Comparison of ENCODE assay signal across 8 cellular contexts in genomic region chr22:21766933-21767462, GRCh38. TPM values are rescaled to one million over a fixed set of nuclear protein-coding genes. Genes with fewer than 3 reads are reported as not detected.
DNase-seq lines count a peak whose midpoint lies in the region; ATAC-seq, FAIRE-seq and TF ChIP-seq lines count a peak whose summit lies in the region.

No MANE protein-coding gene starts in this region.

- 89 to 92% methylated on average over 11 of the region's 11 CpGs for WGBS in pancreas, 2 donors
- 69 to 77% methylated on average over 11 of the region's 11 CpGs for WGBS in testis, 2 donors

- H3K27me3 ChIP-seq in pancreas (no peaks in the 10 kb centered on the region), testis (no peaks in the 10 kb centered on the region), colonic mucosa (no peaks in the 10 kb centered on the region)

- H3K4me1 ChIP-seq in pancreas = no peaks in the 10 kb centered on the region
- no peaks in the 10 kb centered on the region for H3K4me1 ChIP-seq in testis
- no peaks in the 10 kb centered on the region for H3K4me1 ChIP-seq in colonic mucosa

- H3K9me3 ChIP-seq in pancreas (no peaks in the 10 kb centered on the region), testis (no peaks in the 10 kb centered on the region), colonic mucosa (no peaks in the 10 kb centered on the region)

- ATAC-seq in HG03432 (IDR thresholded peaks at IDR 0.05; ENCODE audit: unreplicated experiment) (peak; percentile 43), pancreas (peak in 3 of 4 donors; percentile 23 to 37 (median 35))

- DNase-seq in GM10266 (ENCODE audit: extremely low spot score) = peak; percentile 55
- DNase-seq in activated T-cell treated with anti-CD3 and anti-CD28 coated beads, Interleukin-2, amount 50 U/mL, for 24 hours = peak; percentile 72
- DNase-seq in pancreas = no peak
- DNase-seq in hepatic stellate cell (ENCODE audit: low spot score) = no peak
- DNase-seq in testis = no peak
- DNase-seq in D721Med (ENCODE audit: insufficient read length, low spot score) = no peak
- DNase-seq in colonic mucosa = no peak

- H3K4me1 Mint-ChIP-seq in activated T-cell treated with anti-CD3 and anti-CD28 coated beads, Interleukin-2, amount 50 U/mL, for 24 hours (ENCODE audit: low read depth) = peaks cover 66% of the 10 kb centered on the region

- TF ChIP-seq POLR2A in testis (IDR thresholded peaks at IDR 0.05) = no peak

- H3K4me3 ChIP-seq in pancreas (no peak overlapping the region), testis (no peak overlapping the region), colonic mucosa (no peak overlapping the region)

- intact Hi-C loops in pancreas (cut with DNase I) (no loop called here), testis (cut with DNase I; ENCODE audit: low total_unique reads) (no loop called here), colonic mucosa (cut with DNase I) (no loop called here)

- peak overlapping the region; percentile 45 for H3K4me3 Mint-ChIP-seq in activated T-cell treated with anti-CD3 and anti-CD28 coated beads, Interleukin-2, amount 50 U/mL, for 24 hours

- H3K27ac ChIP-seq in pancreas (no peak overlapping the region), testis (no peak overlapping the region), colonic mucosa (no peak overlapping the region)

- H3K27ac Mint-ChIP-seq in activated T-cell treated with anti-CD3 and anti-CD28 coated beads, Interleukin-2, amount 50 U/mL, for 24 hours = peak overlapping the region; percentile 92

- H3K36me3 Mint-ChIP-seq in activated T-cell treated with anti-CD3 and anti-CD28 coated beads, Interleukin-2, amount 50 U/mL, for 24 hours (ENCODE audit: low read depth) = peaks cover 97% of the 10 kb centered on the region

- TF ChIP-seq CTCF in GM10266 (IDR thresholded peaks at IDR 0.05; ENCODE audit: control insufficient read depth, insufficient read depth, low read depth, missing control alignments) (peak; percentile 4), pancreas (IDR thresholded peaks at IDR 0.05) (no peak), testis (IDR thresholded peaks at IDR 0.05) (no peak), D721Med (IDR thresholded peaks at IDR 0.05; ENCODE audit: insufficient read depth, missing control alignments) (no peak), colonic mucosa (IDR thresholded peaks at IDR 0.05) (no peak)

- no peak for FAIRE-seq in pancreas (lab: Jason Lieb, UNC)
- FAIRE-seq in D721Med (lab: Jason Lieb, UNC) = no peak

- no peaks in the 10 kb centered on the region for H3K9me3 Mint-ChIP-seq in activated T-cell treated with anti-CD3 and anti-CD28 coated beads, Interleukin-2, amount 50 U/mL, for 24 hours

- no peak overlapping the region for H3K9ac ChIP-seq in colonic mucosa (ENCODE audit: low read depth in 2 of 2, low read length in 2 of 2)

- H3K36me3 ChIP-seq in pancreas = peaks cover 13 to 89% (median 32%) of the 10 kb centered on the region in 3 donors
- H3K36me3 ChIP-seq in testis (ENCODE audit: low read depth, missing control alignments) = no peaks in the 10 kb centered on the region
- H3K36me3 ChIP-seq in colonic mucosa = peaks cover 7% of the 10 kb centered on the region

- no peaks in the 10 kb centered on the region for H3K27me3 Mint-ChIP-seq in activated T-cell treated with anti-CD3 and anti-CD28 coated beads, Interleukin-2, amount 50 U/mL, for 24 hours

RNA-seq across cellular contexts. Expression of gene YPEL1, which starts 31.4 kb away (rescaled TPM):
- total RNA-seq in pancreas = 1 to 10 TPM; 2.0 to 7.2 (median 2.7) TPM
- polyA plus RNA-seq in pancreas = 1 to 10 TPM; 2.4 to 3.1 TPM
- total RNA-seq in testis = 100 to 1,000 TPM in 1 of 2 donors, 10 to 100 TPM in 1; 83.6 to 169 TPM
- polyA plus RNA-seq in testis (ENCODE audit: insufficient read depth, low read depth, low replicate concordance) = 168 TPM
- total RNA-seq in colonic mucosa = 1 to 10 TPM; 2.2 to 2.9 TPM

Comparison
In these comparisons a context has a peak if more than half of its experiments do, and no peak if none do; other contexts are left out.
1. DNase-seq: peak in GM10266 (single experiment) and activated T-cell treated with anti-CD3 and anti-CD28 coated beads, Interleukin-2, amount 50 U/mL, for 24 hours (single experiment); none in pancreas (0 of 6), hepatic stellate cell (single experiment), testis (single experiment), D721Med (single experiment) and colonic mucosa (single experiment).
2. RNA of gene YPEL1, which starts 31.4 kb away (total RNA-seq): 83.6 to 169 TPM in testis; 2.2 to 2.9 TPM in colonic mucosa and 2.0 to 7.2 TPM in pancreas; every median in the first group is over 10 times any median in the second.